In the genomic region with DNA sequence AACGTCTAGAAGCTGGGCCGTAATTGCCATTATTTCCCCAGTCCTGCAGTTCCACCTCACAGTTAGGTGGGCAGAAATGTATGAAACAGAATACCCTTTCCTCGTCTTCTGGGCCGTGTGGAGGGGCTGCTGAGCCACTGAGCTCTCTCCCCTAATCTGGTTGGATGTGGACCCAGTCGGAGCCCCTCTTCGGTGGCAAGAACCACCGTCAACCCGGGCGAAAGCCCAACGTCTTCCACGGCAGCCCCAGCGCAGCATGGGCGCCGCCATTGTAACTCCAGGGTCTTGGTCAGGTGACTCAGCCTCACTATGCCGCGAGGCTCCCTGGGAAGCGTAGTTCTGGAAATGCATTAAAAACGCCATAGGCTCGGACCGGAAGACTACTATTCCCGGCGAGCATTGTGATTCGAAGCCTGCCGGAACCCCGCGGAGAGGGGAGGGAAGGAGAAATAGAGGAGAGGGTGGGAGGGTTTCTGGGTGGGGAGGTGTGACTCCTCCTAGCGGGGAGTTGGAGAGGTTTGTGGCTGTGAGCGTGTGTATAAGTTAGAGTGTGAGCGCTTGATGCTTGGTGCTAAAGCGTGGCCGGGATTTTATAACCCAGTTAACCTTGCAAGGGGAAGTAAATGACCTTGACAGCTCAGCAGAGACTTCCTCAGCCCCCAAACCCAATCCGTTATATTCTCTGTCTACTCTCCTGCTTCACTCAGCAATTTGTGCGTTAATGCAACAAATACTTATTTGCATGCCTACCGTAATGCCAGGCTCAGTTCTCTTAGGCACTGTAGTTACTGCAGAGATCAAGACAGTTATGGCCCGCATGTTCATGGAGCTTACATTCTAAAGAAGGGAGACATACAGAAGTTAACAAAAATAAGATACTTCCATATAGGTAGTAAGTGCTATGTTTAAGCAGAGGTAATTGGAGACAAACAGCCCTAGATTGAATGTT, we compare ENCODE assay signal across 1 cellular context.
TF ChIP-seq lines count a peak whose summit lies in the region.

A gene with protein sequence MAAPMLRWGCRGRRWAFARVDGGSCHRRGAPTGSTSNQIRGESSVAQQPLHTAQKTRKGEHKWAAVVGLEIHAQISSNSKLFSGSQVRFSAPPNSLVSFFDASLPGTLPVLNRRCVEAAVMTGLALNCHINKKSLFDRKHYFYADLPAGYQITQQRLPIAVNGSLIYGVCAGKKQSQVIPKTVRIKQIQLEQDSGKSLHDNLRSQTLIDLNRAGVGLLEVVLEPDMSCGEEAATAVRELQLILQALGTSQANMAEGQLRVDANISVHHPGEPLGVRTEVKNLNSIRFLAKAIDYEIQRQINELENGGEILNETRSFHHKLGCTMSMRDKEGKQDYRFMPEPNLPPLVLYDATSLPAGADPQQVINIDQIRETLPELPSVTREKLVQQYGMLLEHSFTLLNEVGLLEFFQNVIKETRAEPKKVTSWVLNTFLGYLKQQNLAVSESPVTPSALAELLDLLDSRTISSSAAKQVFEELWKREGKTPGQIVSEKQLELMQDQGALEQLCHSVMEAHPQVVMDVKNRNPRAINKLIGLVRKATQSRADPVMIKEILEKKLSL (minus strand): TSS at position 295 of the 949 bp plus-strand sequence. CDS start 25 bp downstream, at position 270.

TF ChIP-seq in HepG2, 621 proteins besides CTCF, POLR2A, EP300 and RAD21 (continued from another document and continues in another):
- TF ChIP-seq, protein P1, sequence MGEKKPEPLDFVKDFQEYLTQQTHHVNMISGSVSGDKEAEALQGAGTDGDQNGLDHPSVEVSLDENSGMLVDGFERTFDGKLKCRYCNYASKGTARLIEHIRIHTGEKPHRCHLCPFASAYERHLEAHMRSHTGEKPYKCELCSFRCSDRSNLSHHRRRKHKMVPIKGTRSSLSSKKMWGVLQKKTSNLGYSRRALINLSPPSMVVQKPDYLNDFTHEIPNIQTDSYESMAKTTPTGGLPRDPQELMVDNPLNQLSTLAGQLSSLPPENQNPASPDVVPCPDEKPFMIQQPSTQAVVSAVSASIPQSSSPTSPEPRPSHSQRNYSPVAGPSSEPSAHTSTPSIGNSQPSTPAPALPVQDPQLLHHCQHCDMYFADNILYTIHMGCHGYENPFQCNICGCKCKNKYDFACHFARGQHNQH (CRISPR knock-in tag; IDR thresholded peaks at IDR 0.05), result peak; percentile 42; the same call in 1 of the 2 replicates
- TF ChIP-seq SOX5 (CRISPR knock-in tag; IDR thresholded peaks at IDR 0.05; ENCODE audit: borderline replicate concordance) (no peak), ZFP1 (CRISPR knock-in tag; IDR thresholded peaks at IDR 0.05) (no peak), XRCC5 (optimal IDR thresholded peaks at IDR 0.05; ENCODE audit: low read length) (peak; percentile 39), MYC (CRISPR knock-in tag; IDR thresholded peaks at IDR 0.05; ENCODE audit: borderline replicate concordance) (peak; percentile 65; the same call in 1 of the 2 replicates), PPARG (CRISPR knock-in tag; conservative IDR thresholded peaks at IDR 0.05) (0 out of 2 replicates have a peak, but pooled peaks have one; percentile 16), ZNF101 (CRISPR knock-in tag; IDR thresholded peaks at IDR 0.05; ENCODE audit: borderline replicate concordance, low read depth) (no peak), RFX1 (IDR thresholded peaks at IDR 0.05) (no peak), HNRNPL (IDR thresholded peaks at IDR 0.05; ENCODE audit: low read depth, low read length) (no peak), MEF2D (CRISPR knock-in tag; IDR thresholded peaks at IDR 0.05) (peak; percentile 49; the same call in 1 of the 2 replicates), SRF (IDR thresholded peaks at IDR 0.05; ENCODE audit: low read depth, low read length) (no peak), NPAS2 (CRISPR knock-in tag; IDR thresholded peaks at IDR 0.05; ENCODE audit: borderline replicate concordance) (no peak), POLR2G (IDR thresholded peaks at IDR 0.05; ENCODE audit: low read depth, low read length) (peak; percentile 87), ZBTB8A (CRISPR knock-in tag; IDR thresholded peaks at IDR 0.05; ENCODE audit: borderline replicate concordance, low read depth) (no peak), SATB2 (CRISPR knock-in tag; IDR thresholded peaks at IDR 0.05) (no peak), SP2 (CRISPR knock-in tag; IDR thresholded peaks at IDR 0.05) (peak; percentile 49; the same call in 1 of the 2 replicates), CENPT (CRISPR knock-in tag; IDR thresholded peaks at IDR 0.05; ENCODE audit: low read depth) (no peak), ZSCAN30 (CRISPR knock-in tag; IDR thresholded peaks at IDR 0.05) (no peak), SIX4 (CRISPR knock-in tag; IDR thresholded peaks at IDR 0.05) (0 out of 2 replicates have a peak, but pooled peaks have one; percentile 30), U2AF1 (optimal IDR thresholded peaks at IDR 0.05; ENCODE audit: low read depth, low read length) (no peak), ZNF674 (CRISPR knock-in tag; IDR thresholded peaks at IDR 0.05; ENCODE audit: low read depth) (no peak), TCF12 (IDR thresholded peaks at IDR 0.05) (no peak), TCF12 (CRISPR knock-in tag; IDR thresholded peaks at IDR 0.05) (no peak), NCOA2 (CRISPR knock-in tag; IDR thresholded peaks at IDR 0.05) (0 out of 2 replicates have a peak, but pooled peaks have one; percentile 29), ZNF143 (CRISPR knock-in tag; IDR thresholded peaks at IDR 0.05) (peak; percentile 96)
- TF ChIP-seq, protein P2, sequence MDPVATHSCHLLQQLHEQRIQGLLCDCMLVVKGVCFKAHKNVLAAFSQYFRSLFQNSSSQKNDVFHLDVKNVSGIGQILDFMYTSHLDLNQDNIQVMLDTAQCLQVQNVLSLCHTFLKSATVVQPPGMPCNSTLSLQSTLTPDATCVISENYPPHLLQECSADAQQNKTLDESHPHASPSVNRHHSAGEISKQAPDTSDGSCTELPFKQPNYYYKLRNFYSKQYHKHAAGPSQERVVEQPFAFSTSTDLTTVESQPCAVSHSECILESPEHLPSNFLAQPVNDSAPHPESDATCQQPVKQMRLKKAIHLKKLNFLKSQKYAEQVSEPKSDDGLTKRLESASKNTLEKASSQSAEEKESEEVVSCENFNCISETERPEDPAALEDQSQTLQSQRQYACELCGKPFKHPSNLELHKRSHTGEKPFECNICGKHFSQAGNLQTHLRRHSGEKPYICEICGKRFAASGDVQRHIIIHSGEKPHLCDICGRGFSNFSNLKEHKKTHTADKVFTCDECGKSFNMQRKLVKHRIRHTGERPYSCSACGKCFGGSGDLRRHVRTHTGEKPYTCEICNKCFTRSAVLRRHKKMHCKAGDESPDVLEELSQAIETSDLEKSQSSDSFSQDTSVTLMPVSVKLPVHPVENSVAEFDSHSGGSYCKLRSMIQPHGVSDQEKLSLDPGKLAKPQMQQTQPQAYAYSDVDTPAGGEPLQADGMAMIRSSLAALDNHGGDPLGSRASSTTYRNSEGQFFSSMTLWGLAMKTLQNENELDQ (CRISPR knock-in tag; IDR thresholded peaks at IDR 0.05; ENCODE audit: borderline replicate concordance), result no peak
- TF ChIP-seq, protein P3, sequence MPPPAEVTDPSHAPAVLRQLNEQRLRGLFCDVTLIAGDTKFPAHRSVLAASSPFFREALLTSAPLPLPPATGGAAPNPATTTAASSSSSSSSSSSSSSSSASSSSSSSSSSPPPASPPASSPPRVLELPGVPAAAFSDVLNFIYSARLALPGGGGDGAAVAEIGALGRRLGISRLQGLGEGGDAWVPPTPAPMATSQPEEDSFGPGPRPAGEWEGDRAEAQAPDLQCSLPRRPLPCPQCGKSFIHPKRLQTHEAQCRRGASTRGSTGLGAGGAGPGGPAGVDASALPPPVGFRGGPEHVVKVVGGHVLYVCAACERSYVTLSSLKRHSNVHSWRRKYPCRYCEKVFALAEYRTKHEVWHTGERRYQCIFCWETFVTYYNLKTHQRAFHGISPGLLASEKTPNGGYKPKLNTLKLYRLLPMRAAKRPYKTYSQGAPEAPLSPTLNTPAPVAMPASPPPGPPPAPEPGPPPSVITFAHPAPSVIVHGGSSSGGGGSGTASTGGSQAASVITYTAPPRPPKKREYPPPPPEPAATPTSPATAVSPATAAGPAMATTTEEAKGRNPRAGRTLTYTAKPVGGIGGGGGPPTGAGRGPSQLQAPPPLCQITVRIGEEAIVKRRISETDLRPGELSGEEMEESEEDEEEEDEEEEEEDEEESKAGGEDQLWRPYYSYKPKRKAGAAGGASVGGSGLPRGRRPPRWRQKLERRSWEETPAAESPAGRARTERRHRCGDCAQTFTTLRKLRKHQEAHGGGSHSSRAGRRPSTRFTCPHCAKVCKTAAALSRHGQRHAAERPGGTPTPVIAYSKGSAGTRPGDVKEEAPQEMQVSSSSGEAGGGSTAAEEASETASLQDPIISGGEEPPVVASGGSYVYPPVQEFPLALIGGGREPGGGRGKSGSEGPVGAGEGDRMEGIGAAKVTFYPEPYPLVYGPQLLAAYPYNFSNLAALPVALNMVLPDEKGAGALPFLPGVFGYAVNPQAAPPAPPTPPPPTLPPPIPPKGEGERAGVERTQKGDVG (CRISPR knock-in tag; IDR thresholded peaks at IDR 0.05; ENCODE audit: borderline replicate concordance), result no peak
- TF ChIP-seq, protein P4, sequence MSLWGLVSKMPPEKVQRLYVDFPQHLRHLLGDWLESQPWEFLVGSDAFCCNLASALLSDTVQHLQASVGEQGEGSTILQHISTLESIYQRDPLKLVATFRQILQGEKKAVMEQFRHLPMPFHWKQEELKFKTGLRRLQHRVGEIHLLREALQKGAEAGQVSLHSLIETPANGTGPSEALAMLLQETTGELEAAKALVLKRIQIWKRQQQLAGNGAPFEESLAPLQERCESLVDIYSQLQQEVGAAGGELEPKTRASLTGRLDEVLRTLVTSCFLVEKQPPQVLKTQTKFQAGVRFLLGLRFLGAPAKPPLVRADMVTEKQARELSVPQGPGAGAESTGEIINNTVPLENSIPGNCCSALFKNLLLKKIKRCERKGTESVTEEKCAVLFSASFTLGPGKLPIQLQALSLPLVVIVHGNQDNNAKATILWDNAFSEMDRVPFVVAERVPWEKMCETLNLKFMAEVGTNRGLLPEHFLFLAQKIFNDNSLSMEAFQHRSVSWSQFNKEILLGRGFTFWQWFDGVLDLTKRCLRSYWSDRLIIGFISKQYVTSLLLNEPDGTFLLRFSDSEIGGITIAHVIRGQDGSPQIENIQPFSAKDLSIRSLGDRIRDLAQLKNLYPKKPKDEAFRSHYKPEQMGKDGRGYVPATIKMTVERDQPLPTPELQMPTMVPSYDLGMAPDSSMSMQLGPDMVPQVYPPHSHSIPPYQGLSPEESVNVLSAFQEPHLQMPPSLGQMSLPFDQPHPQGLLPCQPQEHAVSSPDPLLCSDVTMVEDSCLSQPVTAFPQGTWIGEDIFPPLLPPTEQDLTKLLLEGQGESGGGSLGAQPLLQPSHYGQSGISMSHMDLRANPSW (CRISPR knock-in tag; IDR thresholded peaks at IDR 0.05; ENCODE audit: borderline replicate concordance), result no peak
- TF ChIP-seq, protein P5, sequence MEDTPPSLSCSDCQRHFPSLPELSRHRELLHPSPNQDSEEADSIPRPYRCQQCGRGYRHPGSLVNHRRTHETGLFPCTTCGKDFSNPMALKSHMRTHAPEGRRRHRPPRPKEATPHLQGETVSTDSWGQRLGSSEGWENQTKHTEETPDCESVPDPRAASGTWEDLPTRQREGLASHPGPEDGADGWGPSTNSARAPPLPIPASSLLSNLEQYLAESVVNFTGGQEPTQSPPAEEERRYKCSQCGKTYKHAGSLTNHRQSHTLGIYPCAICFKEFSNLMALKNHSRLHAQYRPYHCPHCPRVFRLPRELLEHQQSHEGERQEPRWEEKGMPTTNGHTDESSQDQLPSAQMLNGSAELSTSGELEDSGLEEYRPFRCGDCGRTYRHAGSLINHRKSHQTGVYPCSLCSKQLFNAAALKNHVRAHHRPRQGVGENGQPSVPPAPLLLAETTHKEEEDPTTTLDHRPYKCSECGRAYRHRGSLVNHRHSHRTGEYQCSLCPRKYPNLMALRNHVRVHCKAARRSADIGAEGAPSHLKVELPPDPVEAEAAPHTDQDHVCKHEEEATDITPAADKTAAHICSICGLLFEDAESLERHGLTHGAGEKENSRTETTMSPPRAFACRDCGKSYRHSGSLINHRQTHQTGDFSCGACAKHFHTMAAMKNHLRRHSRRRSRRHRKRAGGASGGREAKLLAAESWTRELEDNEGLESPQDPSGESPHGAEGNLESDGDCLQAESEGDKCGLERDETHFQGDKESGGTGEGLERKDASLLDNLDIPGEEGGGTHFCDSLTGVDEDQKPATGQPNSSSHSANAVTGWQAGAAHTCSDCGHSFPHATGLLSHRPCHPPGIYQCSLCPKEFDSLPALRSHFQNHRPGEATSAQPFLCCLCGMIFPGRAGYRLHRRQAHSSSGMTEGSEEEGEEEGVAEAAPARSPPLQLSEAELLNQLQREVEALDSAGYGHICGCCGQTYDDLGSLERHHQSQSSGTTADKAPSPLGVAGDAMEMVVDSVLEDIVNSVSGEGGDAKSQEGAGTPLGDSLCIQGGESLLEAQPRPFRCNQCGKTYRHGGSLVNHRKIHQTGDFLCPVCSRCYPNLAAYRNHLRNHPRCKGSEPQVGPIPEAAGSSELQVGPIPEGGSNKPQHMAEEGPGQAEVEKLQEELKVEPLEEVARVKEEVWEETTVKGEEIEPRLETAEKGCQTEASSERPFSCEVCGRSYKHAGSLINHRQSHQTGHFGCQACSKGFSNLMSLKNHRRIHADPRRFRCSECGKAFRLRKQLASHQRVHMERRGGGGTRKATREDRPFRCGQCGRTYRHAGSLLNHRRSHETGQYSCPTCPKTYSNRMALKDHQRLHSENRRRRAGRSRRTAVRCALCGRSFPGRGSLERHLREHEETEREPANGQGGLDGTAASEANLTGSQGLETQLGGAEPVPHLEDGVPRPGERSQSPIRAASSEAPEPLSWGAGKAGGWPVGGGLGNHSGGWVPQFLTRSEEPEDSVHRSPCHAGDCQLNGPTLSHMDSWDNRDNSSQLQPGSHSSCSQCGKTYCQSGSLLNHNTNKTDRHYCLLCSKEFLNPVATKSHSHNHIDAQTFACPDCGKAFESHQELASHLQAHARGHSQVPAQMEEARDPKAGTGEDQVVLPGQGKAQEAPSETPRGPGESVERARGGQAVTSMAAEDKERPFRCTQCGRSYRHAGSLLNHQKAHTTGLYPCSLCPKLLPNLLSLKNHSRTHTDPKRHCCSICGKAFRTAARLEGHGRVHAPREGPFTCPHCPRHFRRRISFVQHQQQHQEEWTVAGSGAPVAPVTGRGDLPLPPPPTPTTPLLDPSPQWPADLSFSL (CRISPR knock-in tag; IDR thresholded peaks at IDR 0.05), result no peak
- TF ChIP-seq, protein P6, sequence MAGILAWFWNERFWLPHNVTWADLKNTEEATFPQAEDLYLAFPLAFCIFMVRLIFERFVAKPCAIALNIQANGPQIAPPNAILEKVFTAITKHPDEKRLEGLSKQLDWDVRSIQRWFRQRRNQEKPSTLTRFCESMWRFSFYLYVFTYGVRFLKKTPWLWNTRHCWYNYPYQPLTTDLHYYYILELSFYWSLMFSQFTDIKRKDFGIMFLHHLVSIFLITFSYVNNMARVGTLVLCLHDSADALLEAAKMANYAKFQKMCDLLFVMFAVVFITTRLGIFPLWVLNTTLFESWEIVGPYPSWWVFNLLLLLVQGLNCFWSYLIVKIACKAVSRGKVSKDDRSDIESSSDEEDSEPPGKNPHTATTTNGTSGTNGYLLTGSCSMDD (CRISPR knock-in tag; IDR thresholded peaks at IDR 0.05), result no peak
